10 cellular contexts compared by ENCODE assay signal in genomic region chr6:42260424-42260888, GRCh38. TPM values are rescaled to one million over a fixed set of nuclear protein-coding genes. Genes with fewer than 3 reads are reported as not detected.
A peak's percentile ranks its signal among the peaks of the same experiment; 100 is the strongest.
DNase-seq lines count a peak whose midpoint lies in the region; ATAC-seq, FAIRE-seq and TF ChIP-seq lines count a peak whose summit lies in the region.
"Had no signal": no experiment of that assay in that cellular context is flagged by ENCODE, and none has a peak within 500 bp of the region (broad histone marks: within the 10 kb centered on the region; RNA-seq: fewer than 3 reads in every experiment).

No MANE protein-coding gene starts in this region.

- H3K9me3 ChIP-seq in HepG2 (ENCODE audit: low read length), result no peaks in the 10 kb centered on the region
- no peaks in the 10 kb centered on the region for H3K9me3 ChIP-seq in tibial artery
- no peaks in the 10 kb centered on the region for H3K9me3 ChIP-seq in T-helper 17 cell (ENCODE audit: control insufficient read depth, low read length, poor library complexity, severe bottlenecking)

- H2AFZ ChIP-seq in HepG2 (ENCODE audit: low read length), result no peak overlapping the region

- no peaks in the 10 kb centered on the region for H3K27me3 Mint-ChIP-seq in activated CD8-positive, alpha-beta T cell treated with anti-CD3 and anti-CD28 coated beads for 36 hours
- no peaks in the 10 kb centered on the region for H3K27me3 Mint-ChIP-seq in T-helper 17 cell
- H3K27me3 Mint-ChIP-seq: type B pancreatic cell had no signal

- H4K20me1 ChIP-seq in HepG2 (ENCODE audit: insufficient read depth, low read length), result no peaks in the 10 kb centered on the region

- no peak for TF ChIP-seq CTCF in activated CD8-positive, alpha-beta T cell treated with anti-CD3 and anti-CD28 coated beads for 36 hours (IDR thresholded peaks at IDR 0.05)
- no peak for TF ChIP-seq CTCF in HepG2 (CRISPR knock-in tag; IDR thresholded peaks at IDR 0.05)
- TF ChIP-seq CTCF in tibial artery (IDR thresholded peaks at IDR 0.05), result no peak

- no peak overlapping the region for H3K27ac ChIP-seq in HepG2 (ENCODE audit: extremely low read length, insufficient read depth, low read length)
- H3K27ac ChIP-seq in tibial artery, result no peak overlapping the region

- H3K79me2 ChIP-seq in HepG2 (ENCODE audit: insufficient read depth, low read length), result no peaks in the 10 kb centered on the region

- H3K9me3 Mint-ChIP-seq in activated CD8-positive, alpha-beta T cell treated with anti-CD3 and anti-CD28 coated beads for 36 hours, result no peaks in the 10 kb centered on the region
- H3K9me3 Mint-ChIP-seq: type B pancreatic cell had no signal

- DNase-seq in A172 (ENCODE audit: low spot score), result peak; percentile 14
- no peak for DNase-seq in activated CD8-positive, alpha-beta T cell treated with anti-CD3 and anti-CD28 coated beads for 36 hours
- peak; percentile 44 for DNase-seq in HepG2 (ENCODE audit: low spot score)
- DNase-seq in NK-92 (lab: John Stamatoyannopoulos, UW; ENCODE audit: unreplicated experiment), result no peak
- no peak for DNase-seq in tibial artery
- no peak for DNase-seq in T-helper 17 cell
- DNase-seq: hippocampal formation had no signal

- in situ Hi-C loops in HepG2 (cut with HindIII; ENCODE audit: extremely low pct_ligation_motif_present, low pct_unique_long_range_greater_than_20kb), result loop anchor here (5.0 kb wide), 1 partner anchor 287 kb away; no protein-coding TSS in a partner anchor

- H3K4me2 ChIP-seq in HepG2 (ENCODE audit: low read depth, low read length), result peak overlapping the region; percentile 59

- ATAC-seq in HG02885 (IDR thresholded peaks at IDR 0.05; ENCODE audit: poor library complexity, unreplicated experiment) (peak; percentile 41), HepG2 (peak; percentile 81), GM19035 (IDR thresholded peaks at IDR 0.05; ENCODE audit: unreplicated experiment) (no peak), T-helper 17 cell (no peak)
- ATAC-seq in activated CD8-positive, alpha-beta T cell treated with anti-CD3 and anti-CD28 coated beads for 36 hours, result peak; percentile 38

- intact Hi-C loops in activated CD8-positive, alpha-beta T cell treated with anti-CD3 and anti-CD28 coated beads for 36 hours (cut with micrococcal nuclease), result loop anchor here (5.0 kb wide), 1 partner anchor 287 kb away; no protein-coding TSS in a partner anchor
- intact Hi-C loops in HepG2 (cut with micrococcal nuclease; ENCODE audit: unreplicated experiment) (no loop called here), tibial artery (cut with DNase I; ENCODE audit: low total_unique reads) (no loop called here)

- BruUV-seq in HepG2 (replicated peaks; lab: Mats Ljungman, UMichigan), result no TSS peak

- H3K27ac Mint-ChIP-seq in activated CD8-positive, alpha-beta T cell treated with anti-CD3 and anti-CD28 coated beads for 36 hours, result no peak overlapping the region
- H3K27ac Mint-ChIP-seq in T-helper 17 cell, result no peak overlapping the region
- H3K27ac Mint-ChIP-seq: type B pancreatic cell had no signal

- H3K4me3 ChIP-seq in HepG2 (replicated peaks in 1 of 3; ENCODE audit: insufficient read depth in 1 of 3, low read depth in 2 of 3, low read length in 3 of 3), result peak overlapping the region; percentile 8 to 49 (median 29); a peak in 2 of 6 replicates
- H3K4me3 ChIP-seq in tibial artery, result no peak overlapping the region

- POLR2A ChIA-PET in activated CD8-positive, alpha-beta T cell treated with anti-CD3 and anti-CD28 coated beads for 36 hours (lab: Charles Lee), result interaction anchor here (0.5 to 0.7 kb wide), 2 partner anchors 21 to 772 kb away, joined by 3 read pairs; no protein-coding TSS in a partner anchor
- POLR2A ChIA-PET in HepG2 (lab: Yijun Ruan, JAX), result interaction anchor here (0.9 to 1.7 kb wide), 3 partner anchors 21 to 304 kb away, joined by 3 to 4 read pairs (median 3); partner anchors contain the start of gene UBR2

- peak in 1 of 2 experiments; percentile 55; a peak in 1 of 4 replicates for TF ChIP-seq POLR2A in HepG2 (IDR thresholded peaks at IDR 0.05; ENCODE audit: insufficient read depth in 1 of 2, low read depth in 2 of 2, low read length in 2 of 2)

- no peak overlapping the region for H3K4me3 Mint-ChIP-seq in activated CD8-positive, alpha-beta T cell treated with anti-CD3 and anti-CD28 coated beads for 36 hours
- H3K4me3 Mint-ChIP-seq in T-helper 17 cell, result no peak overlapping the region
- H3K4me3 Mint-ChIP-seq: type B pancreatic cell had no signal

- CTCF ChIA-PET in activated CD8-positive, alpha-beta T cell treated with anti-CD3 and anti-CD28 coated beads for 36 hours (lab: Charles Lee), result interaction anchor here (0.6 to 6.6 kb wide), 33 partner anchors 9 to 343 kb away, joined by 3 to 126 read pairs (median 3); no protein-coding TSS in a partner anchor
- CTCF ChIA-PET in HepG2 (lab: Yijun Ruan, JAX; ENCODE audit: low intra/inter-chr PET ratio, low total read pairs), result no interaction called here

- no peak overlapping the region for H3K9ac ChIP-seq in HepG2 (ENCODE audit: insufficient read depth, low read depth, low read length)

- TF ChIP-seq RAD21 in HepG2 (CRISPR knock-in tag; IDR thresholded peaks at IDR 0.05), result no peak

- WGBS in HepG2 (ENCODE audit: low lambda C conversion rate), result 20% methylated on average over 7 of the region's 7 CpGs

- no peaks in the 10 kb centered on the region for H3K36me3 ChIP-seq in HepG2 (replicated peaks in 1 of 2; ENCODE audit: control insufficient read depth in 1 of 2, insufficient read depth in 2 of 2, low read length in 2 of 2)
- peaks cover 0 to 5% (median 2%) of the 10 kb centered on the region in 3 donors for H3K36me3 ChIP-seq in tibial artery

- peaks cover 5% of the 10 kb centered on the region for H3K36me3 Mint-ChIP-seq in activated CD8-positive, alpha-beta T cell treated with anti-CD3 and anti-CD28 coated beads for 36 hours (ENCODE audit: low read depth)
- peaks cover 3% of the 10 kb centered on the region for H3K36me3 Mint-ChIP-seq in T-helper 17 cell (ENCODE audit: low read depth)

- H3K27me3 ChIP-seq in HepG2 (ENCODE audit: control insufficient read depth in 1 of 2, insufficient read depth in 2 of 2, low read length in 2 of 2) (peaks cover 4 to 21% of the 10 kb centered on the region in 2 experiments; a peak in 3 of 5 replicates), tibial artery (no peaks in the 10 kb centered on the region)

- peaks cover 2% of the 10 kb centered on the region for H3K4me1 Mint-ChIP-seq in activated CD8-positive, alpha-beta T cell treated with anti-CD3 and anti-CD28 coated beads for 36 hours (ENCODE audit: low read depth)
- peaks cover 3% of the 10 kb centered on the region for H3K4me1 Mint-ChIP-seq in T-helper 17 cell

- FAIRE-seq in HepG2 (lab: Jason Lieb, UNC), result no peak

- TF ChIP-seq EP300 in HepG2 (IDR thresholded peaks at IDR 0.05; ENCODE audit: low read depth in 2 of 2, low read length in 2 of 2), result no peak
- TF ChIP-seq EP300 in HepG2 (CRISPR knock-in tag; IDR thresholded peaks at IDR 0.05; ENCODE audit: borderline replicate concordance), result no peak

- H3K4me1 ChIP-seq in HepG2 (ENCODE audit: insufficient read depth, low read length), result peaks cover 8% of the 10 kb centered on the region; the same call in 1 of the 2 replicates
- peaks cover 0 to 8% (median 0%) of the 10 kb centered on the region in 4 donors for H3K4me1 ChIP-seq in tibial artery

TF ChIP-seq in HepG2, 621 proteins besides CTCF, POLR2A, EP300 and RAD21 (continues in another document):
- no peak for TF ChIP-seq ZNF543 (CRISPR knock-in tag; IDR thresholded peaks at IDR 0.05)

RNA-seq across cellular contexts. Expression of gene MRPS10, which starts 42.8 kb away (rescaled TPM):
- total RNA-seq in A172 (2014; rRNA removed; shearing (Covaris generic)), result 93.5 and 95.1 TPM in 2 replicates
- 10 to 100 TPM; 36.7 to 38.9 TPM for total RNA-seq in activated CD8-positive, alpha-beta T cell treated with anti-CD3 and anti-CD28 coated beads for 36 hours
- total RNA-seq in HepG2 (2016; rRNA removed; fragmentation: Illumina TruSeq; extraction: Trizol) (54.6 and 79.2 TPM in 2 replicates), T-helper 17 cell (10 to 100 TPM; 15.4 to 20.1 TPM)
- 12.2 and 13.6 TPM in 2 replicates for total RNA-seq in HepG2 (2016; cell fraction: cytosol; rRNA removed; fragmentation: Illumina TruSeq; extraction: Trizol; ENCODE audit: low read depth)
- 55.4 and 85.0 TPM in 2 replicates for total RNA-seq in HepG2 (2016; cell fraction: insoluble cytoplasmic fraction; rRNA removed; fragmentation: Illumina TruSeq; extraction: Trizol)
- 37.8 and 41.2 TPM in 2 replicates for total RNA-seq in HepG2 (2016; cell fraction: membrane; rRNA removed; fragmentation: Illumina TruSeq; extraction: Trizol)
- 20.0 and 20.7 TPM in 2 replicates for total RNA-seq in HepG2 (2016; cell fraction: nucleus; rRNA removed; fragmentation: Illumina TruSeq; extraction: Trizol)
- 22.8 and 31.7 TPM in 2 replicates for polyA plus RNA-seq in HepG2 (2011; rRNA removed)
- polyA plus RNA-seq in HepG2 (2011; cell fraction: cytosol; rRNA removed), result 16.1 and 23.7 TPM in 2 replicates
- polyA plus RNA-seq in HepG2 (2011; cell fraction: nucleus; rRNA removed), result 4.2 and 5.9 TPM in 2 replicates
- polyA plus RNA-seq in HepG2 (2012), result 22.8 and 28.4 TPM in 2 replicates
- polyA plus RNA-seq in HepG2 (2016; cell fraction: cytosol; fragmentation: Illumina TruSeq; extraction: Trizol; ENCODE audit: low read depth), result 14.5 and 15.5 TPM in 2 replicates
- polyA plus RNA-seq in HepG2 (2016; cell fraction: insoluble cytoplasmic fraction; fragmentation: Illumina TruSeq; extraction: Trizol; ENCODE audit: low read depth), result 81.8 and 85.5 TPM in 2 replicates
- 32.1 and 36.3 TPM in 2 replicates for polyA plus RNA-seq in HepG2 (2016; cell fraction: membrane; fragmentation: Illumina TruSeq; extraction: Trizol; ENCODE audit: low read depth)
- 30.6 and 31.3 TPM in 2 replicates for polyA plus RNA-seq in HepG2 (2016; cell fraction: nucleus; fragmentation: Illumina TruSeq; extraction: Trizol; ENCODE audit: insufficient read depth, low read depth)
- 5.2 and 11.4 TPM in 2 replicates for polyA minus RNA-seq in HepG2 (2011; rRNA and poly(A)+ RNA removed; ENCODE audit: low replicate concordance)
- 13.1 and 14.4 TPM in 2 replicates for polyA minus RNA-seq in HepG2 (2011; cell fraction: cytosol; rRNA and poly(A)+ RNA removed)
- 12.4 and 15.7 TPM in 2 replicates for polyA minus RNA-seq in HepG2 (2011; cell fraction: nucleus; rRNA and poly(A)+ RNA removed)

Comparison
In these comparisons a context has a peak if more than half of its experiments do, and no peak if none do; other contexts are left out.
1. DNase-seq: peak in A172 (single experiment) and HepG2 (single experiment); none in activated CD8-positive, alpha-beta T cell treated with anti-CD3 and anti-CD28 coated beads for 36 hours (single experiment), NK-92 (single experiment), tibial artery (0 of 2) and T-helper 17 cell (0 of 3).
2. ATAC-seq: peak in HG02885 (single experiment), activated CD8-positive, alpha-beta T cell treated with anti-CD3 and anti-CD28 coated beads for 36 hours (single experiment) and HepG2 (single experiment); none in GM19035 (single experiment) and T-helper 17 cell (single experiment).
3. H3K4me3 ChIP-seq: peak in HepG2 (3 of 3); none in tibial artery (0 of 2).